In genomic region chr3:51542596-51542995, GRCh38 we compare ENCODE assay signal across 1 cellular context.
A peak's percentile ranks its signal among the peaks of the same experiment; 100 is the strongest.
TF ChIP-seq lines count a peak whose summit lies in the region.
"Not testable (repeated sequence)": the region's sequence is repeated elsewhere in the genome, so short reads cannot be mapped to it uniquely, and the experiment has no call there.

No MANE protein-coding gene starts in this region.

TF ChIP-seq in HepG2, 621 proteins besides CTCF, POLR2A, EP300 and RAD21 (continues in another document):
- TF ChIP-seq SOX6 (IDR thresholded peaks at IDR 0.05): not testable (repeated sequence)
- TF ChIP-seq SOX6 (CRISPR knock-in tag; IDR thresholded peaks at IDR 0.05) (peak; percentile 63), ZNF124 (CRISPR knock-in tag; IDR thresholded peaks at IDR 0.05) (0 out of 2 replicates have a peak, but pooled peaks have one; percentile 40), HDAC2 (CRISPR knock-in tag; IDR thresholded peaks at IDR 0.05) (peak; percentile 67; the same call in 1 of the 2 replicates), MED1 (CRISPR knock-in tag; IDR thresholded peaks at IDR 0.05) (peak; percentile 48), ZNF441 (CRISPR knock-in tag; IDR thresholded peaks at IDR 0.05; ENCODE audit: borderline replicate concordance) (0 out of 2 replicates have a peak, but pooled peaks have one; percentile 40), FOXJ3 (CRISPR knock-in tag; IDR thresholded peaks at IDR 0.05; ENCODE audit: borderline replicate concordance) (peak; percentile 39; the same call in 1 of the 2 replicates), ZBTB4 (CRISPR knock-in tag; IDR thresholded peaks at IDR 0.05; ENCODE audit: borderline replicate concordance) (peak; percentile 86; the same call in 1 of the 2 replicates), ZBTB33 (CRISPR knock-in tag; IDR thresholded peaks at IDR 0.05) (peak; percentile 95), GATAD2A (CRISPR knock-in tag; IDR thresholded peaks at IDR 0.05) (peak; percentile 68), KDM1A (CRISPR knock-in tag; IDR thresholded peaks at IDR 0.05) (peak; percentile 90), ZNF460 (CRISPR knock-in tag; IDR thresholded peaks at IDR 0.05; ENCODE audit: borderline replicate concordance) (peak; percentile 100), PHF21A (CRISPR knock-in tag; IDR thresholded peaks at IDR 0.05) (peak; percentile 48; the same call in 1 of the 2 replicates), HMG20A (CRISPR knock-in tag; IDR thresholded peaks at IDR 0.05; ENCODE audit: borderline replicate concordance) (peak; percentile 20; the same call in 1 of the 2 replicates), NR2F1 (CRISPR knock-in tag; IDR thresholded peaks at IDR 0.05) (peak in 1 of 2 experiments; percentile 58; a peak in 2 of 4 replicates), ARID5B (CRISPR knock-in tag; IDR thresholded peaks at IDR 0.05) (peak; percentile 73), SALL1 (CRISPR knock-in tag; IDR thresholded peaks at IDR 0.05) (peak; percentile 58), ZBTB38 (CRISPR knock-in tag; IDR thresholded peaks at IDR 0.05) (peak; percentile 96), ZNF687 (CRISPR knock-in tag; IDR thresholded peaks at IDR 0.05) (peak; percentile 32), REPIN1 (CRISPR knock-in tag; IDR thresholded peaks at IDR 0.05; ENCODE audit: borderline replicate concordance, low read depth) (peak; percentile 38; the same call in 1 of the 2 replicates), ZNF331 (CRISPR knock-in tag; IDR thresholded peaks at IDR 0.05) (0 out of 2 replicates have a peak, but pooled peaks have one; percentile 42), ZNF580 (CRISPR knock-in tag; IDR thresholded peaks at IDR 0.05; ENCODE audit: borderline replicate concordance, low read depth) (peak; percentile 57; the same call in 1 of the 2 replicates), ZNF644 (CRISPR knock-in tag; IDR thresholded peaks at IDR 0.05; ENCODE audit: low read depth) (peak; percentile 48; the same call in 1 of the 2 replicates), TBX2 (CRISPR knock-in tag; IDR thresholded peaks at IDR 0.05; ENCODE audit: borderline replicate concordance) (peak; percentile 42; the same call in 1 of the 2 replicates), ZBTB37 (CRISPR knock-in tag; IDR thresholded peaks at IDR 0.05) (peak; percentile 84; the same call in 1 of the 2 replicates), SOX5 (CRISPR knock-in tag; IDR thresholded peaks at IDR 0.05; ENCODE audit: borderline replicate concordance) (peak; percentile 43; the same call in 1 of the 2 replicates), RXRB (CRISPR knock-in tag; IDR thresholded peaks at IDR 0.05; ENCODE audit: borderline replicate concordance) (peak; percentile 31; the same call in 1 of the 2 replicates), UBTF (CRISPR knock-in tag; IDR thresholded peaks at IDR 0.05) (0 out of 2 replicates have a peak, but pooled peaks have one; percentile 15), ZMYM2 (CRISPR knock-in tag; IDR thresholded peaks at IDR 0.05) (peak; percentile 98), PAXIP1 (CRISPR knock-in tag; conservative IDR thresholded peaks at IDR 0.05) (peak; percentile 47), ZNF121 (CRISPR knock-in tag; IDR thresholded peaks at IDR 0.05) (peak; percentile 7; the same call in 1 of the 2 replicates), NCOA2 (CRISPR knock-in tag; IDR thresholded peaks at IDR 0.05) (peak; percentile 48; the same call in 1 of the 2 replicates)
